In the genomic region with DNA sequence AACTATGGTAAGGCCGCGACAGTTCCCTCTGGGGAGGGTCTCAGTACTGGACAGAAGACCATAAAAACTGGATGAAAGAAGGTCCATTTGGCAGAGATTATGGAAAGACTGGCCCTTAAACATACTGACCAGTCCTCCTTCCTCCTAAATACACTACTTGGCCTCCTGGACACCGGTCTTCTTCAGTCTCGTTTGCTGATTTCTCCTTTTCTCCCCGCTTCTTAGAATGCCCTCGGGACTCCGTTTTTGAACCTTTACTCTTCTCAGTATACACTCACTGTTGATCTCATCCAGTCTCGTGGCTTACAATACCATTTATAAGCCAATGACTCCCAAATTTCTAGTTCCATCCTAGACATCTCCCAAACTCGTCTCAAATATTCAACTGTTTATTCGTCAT, we compare ENCODE assay signal across 9 cellular contexts. TPM values are rescaled to one million over a fixed set of nuclear protein-coding genes. Genes with fewer than 3 reads are reported as not detected.
A peak's percentile ranks its signal among the peaks of the same experiment; 100 is the strongest.
DNase-seq lines count a peak whose midpoint lies in the region; ATAC-seq, FAIRE-seq and TF ChIP-seq lines count a peak whose summit lies in the region.
"Had no signal": no experiment of that assay in that cellular context is flagged by ENCODE, and none has a peak within 500 bp of the region (broad histone marks: within the 10 kb centered on the region; RNA-seq: fewer than 3 reads in every experiment).

No MANE protein-coding gene starts in this region.

- ATAC-seq in SK-N-SH treated with all-trans-retinoic acid at 6 μM for 48 hours (peak; percentile 8; the same call in 2 of the 3 replicates), gastrocnemius medialis (no peak), HG02852 (IDR thresholded peaks at IDR 0.05; ENCODE audit: unreplicated experiment) (no peak)

- peaks cover 0 to 31% of the 10 kb centered on the region in 2 donors for H3K36me3 ChIP-seq in gastrocnemius medialis

- peak overlapping the region; percentile 88 to 94 (median 90) for H3K27ac ChIP-seq in gastrocnemius medialis

- H3K4me1 ChIP-seq in gastrocnemius medialis: peaks cover 10 to 13% of the 10 kb centered on the region in 2 donors

- in situ Hi-C loops in gastrocnemius medialis (cut with MboI; ENCODE audit: low sequenced_read_pairs in 4 of 4): loop anchor here in 1 of 4 donors (10.0 kb wide), 1 partner anchor 81 kb away; no protein-coding TSS in a partner anchor

- no peak for TF ChIP-seq CTCF in GM12864 (IDR thresholded peaks at IDR 0.05; ENCODE audit: low read depth, low read length, missing control alignments)
- no peak for TF ChIP-seq CTCF in fibroblast of the aortic adventitia (IDR thresholded peaks at IDR 0.05; ENCODE audit: insufficient read depth, low read length)
- TF ChIP-seq CTCF in gastrocnemius medialis (IDR thresholded peaks at IDR 0.05 in 4 of 5, conservative IDR thresholded peaks at IDR 0.05 in 1 of 5): no peak

- FAIRE-seq in HTR-8/SVneo (lab: Jason Lieb, UNC): no peak

- intact Hi-C loops in gastrocnemius medialis (cut with DNase I; ENCODE audit: low total_unique reads): loop anchor here (1.0 kb wide), 2 partner anchors 26 to 72 kb away; partner anchors contain the start of gene TDRKH

- no peaks in the 10 kb centered on the region for H3K9me3 ChIP-seq in gastrocnemius medialis

- H3K4me3 ChIP-seq in GM12864 (ENCODE audit: low read depth, low read length) (peak overlapping the region; percentile 92), fibroblast of the aortic adventitia (ENCODE audit: low read depth, low read length) (peak overlapping the region; percentile 91), gastrocnemius medialis (peak overlapping the region; percentile 76 to 96 (median 90))

- no peaks in the 10 kb centered on the region for H3K27me3 ChIP-seq in gastrocnemius medialis

- DNase-seq in GM12864 (ENCODE audit: low read depth) (no peak), fibroblast of the aortic adventitia (ENCODE audit: low read depth) (peak; percentile 17), gastrocnemius medialis (no peak), HTR-8/SVneo (ENCODE audit: insufficient read length, low spot score) (no peak), NCI-H1092 treated with DMSO at 0.1 percent for 48 hours (lab: John Stamatoyannopoulos, UW) (no peak)
- no peak for DNase-seq in activated CD4-positive, alpha-beta T cell treated with anti-CD3 and anti-CD28 coated beads for 48 hours

- TF ChIP-seq POLR2A in gastrocnemius medialis (IDR thresholded peaks at IDR 0.05): no peak

TF ChIP-seq in SK-N-SH treated with all-trans-retinoic acid at 6 μM for 48 hours, 23 proteins besides CTCF, POLR2A, EP300 and RAD21:
- TF ChIP-seq ZNF565 (CRISPR knock-in tag; conservative IDR thresholded peaks at IDR 0.05; ENCODE audit: low read depth) (no peak), ZFP3 (CRISPR knock-in tag; IDR thresholded peaks at IDR 0.05) (no peak), BACH2 (CRISPR knock-in tag; IDR thresholded peaks at IDR 0.05; ENCODE audit: borderline replicate concordance) (no peak), SNAI2 (CRISPR knock-in tag; IDR thresholded peaks at IDR 0.05) (no peak), ZC3H10 (CRISPR knock-in tag; IDR thresholded peaks at IDR 0.05) (no peak), PPARA (CRISPR knock-in tag; IDR thresholded peaks at IDR 0.05; ENCODE audit: borderline replicate concordance) (no peak), CSDC2 (CRISPR knock-in tag; IDR thresholded peaks at IDR 0.05) (no peak), ESRRG (CRISPR knock-in tag; IDR thresholded peaks at IDR 0.05) (no peak), ZFP30 (CRISPR knock-in tag; IDR thresholded peaks at IDR 0.05) (no peak)
- TF ChIP-seq, protein P1, sequence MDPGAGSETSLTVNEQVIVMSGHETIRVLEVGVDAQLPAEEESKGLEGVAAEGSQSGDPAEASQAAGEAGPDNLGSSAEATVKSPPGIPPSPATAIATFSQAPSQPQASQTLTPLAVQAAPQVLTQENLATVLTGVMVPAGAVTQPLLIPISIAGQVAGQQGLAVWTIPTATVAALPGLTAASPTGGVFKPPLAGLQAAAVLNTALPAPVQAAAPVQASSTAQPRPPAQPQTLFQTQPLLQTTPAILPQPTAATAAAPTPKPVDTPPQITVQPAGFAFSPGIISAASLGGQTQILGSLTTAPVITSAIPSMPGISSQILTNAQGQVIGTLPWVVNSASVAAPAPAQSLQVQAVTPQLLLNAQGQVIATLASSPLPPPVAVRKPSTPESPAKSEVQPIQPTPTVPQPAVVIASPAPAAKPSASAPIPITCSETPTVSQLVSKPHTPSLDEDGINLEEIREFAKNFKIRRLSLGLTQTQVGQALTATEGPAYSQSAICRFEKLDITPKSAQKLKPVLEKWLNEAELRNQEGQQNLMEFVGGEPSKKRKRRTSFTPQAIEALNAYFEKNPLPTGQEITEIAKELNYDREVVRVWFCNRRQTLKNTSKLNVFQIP (CRISPR knock-in tag; IDR thresholded peaks at IDR 0.05; ENCODE audit: borderline replicate concordance, low read depth): no peak

RNA-seq across cellular contexts. Expression of gene MRPL9, which starts 0.7 kb away (rescaled TPM):
- total RNA-seq in fibroblast of the aortic adventitia (ENCODE audit: low replicate concordance) (57.6 and 120 TPM in 2 replicates), gastrocnemius medialis (10 to 100 TPM; 61.4 to 74.7 (median 65.6) TPM)

RNA-seq across cellular contexts. Expression of gene TDRKH, which starts 26.3 kb away (rescaled TPM):
- 1.6 and 2.1 TPM in 2 replicates for total RNA-seq in fibroblast of the aortic adventitia (ENCODE audit: low replicate concordance)
- total RNA-seq in gastrocnemius medialis: 1 to 10 TPM; 3.9 to 8.3 (median 4.6) TPM

RNA-seq across cellular contexts. Expression of gene LINGO4, which starts 41.2 kb away (rescaled TPM):
- total RNA-seq in fibroblast of the aortic adventitia (ENCODE audit: low replicate concordance) (not detected in 2 replicates), gastrocnemius medialis (10 to 100 TPM in 2 of 4 donors, 1 to 10 TPM in 2; 4.2 to 24.5 (median 14.3) TPM)

RNA-seq across cellular contexts. Expression of gene RIIAD1, which starts 42.7 kb away (rescaled TPM):
- 5.8 TPM in 1 of 2 replicates, not detected in the other for total RNA-seq in fibroblast of the aortic adventitia (ENCODE audit: low replicate concordance)
- not detected for total RNA-seq in gastrocnemius medialis
- total RNA-seq: activated CD8-positive, alpha-beta memory T cell treated with anti-CD3 and anti-CD28 coated beads for 36 hours had no signal

RNA-seq across cellular contexts. Expression of gene CELF3, which starts 47.4 kb away (rescaled TPM):
- total RNA-seq in fibroblast of the aortic adventitia (ENCODE audit: low replicate concordance) (not detected in 2 replicates), gastrocnemius medialis (not detected)
- total RNA-seq: activated CD8-positive, alpha-beta memory T cell treated with anti-CD3 and anti-CD28 coated beads for 36 hours had no signal
